ENCODE assay signal across 22 cellular contexts in genomic region chr1:45722809-45723208, GRCh38. TPM values are rescaled to one million over a fixed set of nuclear protein-coding genes. Genes with fewer than 3 reads are reported as not detected.
A peak's percentile ranks its signal among the peaks of the same experiment; 100 is the strongest.
DNase-seq lines count a peak whose midpoint lies in the region; TF ChIP-seq lines count a peak whose summit lies in the region.
"Had no signal": no experiment of that assay in that cellular context is flagged by ENCODE, and none has a peak within 500 bp of the region (broad histone marks: within the 10 kb centered on the region; RNA-seq: fewer than 3 reads in every experiment).

No MANE protein-coding gene starts in this region.

- H3K4me3 ChIP-seq in breast epithelium (no peak overlapping the region), skeletal muscle cell (ENCODE audit: low read depth, low read length) (no peak overlapping the region), coronary artery (no peak overlapping the region)
- H3K4me3 ChIP-seq: cardiac muscle cell had no signal

- CTCF ChIA-PET in MCF 10A (lab: Yijun Ruan, JAX) = no interaction called here

- H3K36me3 ChIP-seq in breast epithelium = peaks cover 3% of the 10 kb centered on the region
- H3K36me3 ChIP-seq: cardiac muscle cell had no signal

- H3K36me3 Mint-ChIP-seq in MCF 10A (ENCODE audit: insufficient read depth, unreplicated experiment) (peaks cover 10% of the 10 kb centered on the region), CD14-positive monocyte (no peaks in the 10 kb centered on the region)
- H3K36me3 Mint-ChIP-seq: activated naive CD8-positive, alpha-beta T cell treated with anti-CD3 and anti-CD28 coated beads for 36 hours had no signal

- H3K4me1 ChIP-seq in breast epithelium = no peaks in the 10 kb centered on the region

- no peak for TF ChIP-seq POLR2A in breast epithelium (IDR thresholded peaks at IDR 0.05)

- no peaks in the 10 kb centered on the region for H3K27me3 ChIP-seq in breast epithelium
- H3K27me3 ChIP-seq: cardiac muscle cell had no signal

- POLR2A ChIA-PET in MCF 10A (lab: Yijun Ruan, JAX) = no interaction called here

- DNase-seq in MCF 10A (ENCODE audit: unreplicated experiment) (peak; percentile 4), breast epithelium (ENCODE audit: low spot score in 2 of 2) (no peak), NOMO-1 treated with DMSO at 0.1 percent for 48 hours (lab: John Stamatoyannopoulos, UW; ENCODE audit: unreplicated experiment) (peak; percentile 73), fibroblast of gingiva (ENCODE audit: low read depth) (peak; percentile 53), skeletal muscle cell (ENCODE audit: low read depth) (peak; percentile 11), CD14-positive monocyte (ENCODE audit: low spot score) (no peak), coronary artery (ENCODE audit: low spot score) (no peak), SHP77 (lab: John Stamatoyannopoulos, UW) (no peak)
- DNase-seq: 8988T; activated CD4-positive, alpha-beta memory T cell treated with anti-CD3 and anti-CD28 coated beads, Interleukin-2, amount 10 ng/mL, durations not matched to agents 7 days and 5 days; activated naive CD8-positive, alpha-beta T cell treated with anti-CD3 and anti-CD28 coated beads for 36 hours; activated T-cell treated with anti-CD3 and anti-CD28 coated beads, Interleukin-2, amount 50 U/mL, for 72 hours; CD8-positive, alpha-beta T cell; DND-41; effector CD8-positive, alpha-beta T cell; foreskin melanocyte; KG1; mammary epithelial cell; naive thymus-derived CD4-positive, alpha-beta T cell; NCI-H146; NCI-H446 treated with DMSO at 0.1 percent for 48 hours had no signal

- intact Hi-C loops in MCF 10A (cut with micrococcal nuclease) = no loop called here
- intact Hi-C loops in breast epithelium (cut with DNase I; ENCODE audit: low total_unique reads) = no loop called here
- intact Hi-C loops in CD14-positive monocyte (cut with micrococcal nuclease) = no loop called here

- no peak overlapping the region for H3K27ac Mint-ChIP-seq in MCF 10A (ENCODE audit: low read depth, unreplicated experiment)
- peak overlapping the region in 2 of 7 donors; percentile 19 to 26 for H3K27ac Mint-ChIP-seq in CD14-positive monocyte
- H3K27ac Mint-ChIP-seq: activated CD4-positive, alpha-beta memory T cell treated with anti-CD3 and anti-CD28 coated beads, Interleukin-2, amount 10 ng/mL, durations not matched to agents 7 days and 5 days; activated naive CD8-positive, alpha-beta T cell treated with anti-CD3 and anti-CD28 coated beads for 36 hours; activated T-cell treated with anti-CD3 and anti-CD28 coated beads, Interleukin-2, amount 50 U/mL, for 72 hours; CD8-positive, alpha-beta T cell; naive thymus-derived CD4-positive, alpha-beta T cell had no signal

- H3K4me3 Mint-ChIP-seq in MCF 10A (ENCODE audit: unreplicated experiment) = no peak overlapping the region
- H3K4me3 Mint-ChIP-seq in CD14-positive monocyte = no peak overlapping the region
- H3K4me3 Mint-ChIP-seq: activated CD4-positive, alpha-beta memory T cell treated with anti-CD3 and anti-CD28 coated beads, Interleukin-2, amount 10 ng/mL, durations not matched to agents 7 days and 5 days; activated naive CD8-positive, alpha-beta T cell treated with anti-CD3 and anti-CD28 coated beads for 36 hours; activated T-cell treated with anti-CD3 and anti-CD28 coated beads, Interleukin-2, amount 50 U/mL, for 72 hours; CD8-positive, alpha-beta T cell; naive thymus-derived CD4-positive, alpha-beta T cell had no signal

- BruUV-seq in MCF 10A (replicated peaks; lab: Mats Ljungman, UMichigan) = no TSS peak

- H3K4me1 Mint-ChIP-seq in MCF 10A (ENCODE audit: insufficient read depth, unreplicated experiment) (peaks cover 6% of the 10 kb centered on the region), CD14-positive monocyte (peaks cover 10% of the 10 kb centered on the region)
- H3K4me1 Mint-ChIP-seq: activated CD4-positive, alpha-beta memory T cell treated with anti-CD3 and anti-CD28 coated beads, Interleukin-2, amount 10 ng/mL, durations not matched to agents 7 days and 5 days; activated naive CD8-positive, alpha-beta T cell treated with anti-CD3 and anti-CD28 coated beads for 36 hours; naive thymus-derived CD4-positive, alpha-beta T cell had no signal

- H3K27ac ChIP-seq in breast epithelium (no peak overlapping the region), coronary artery (no peak overlapping the region)
- H3K27ac ChIP-seq: cardiac muscle cell had no signal

- TF ChIP-seq CTCF in MCF 10A (IDR thresholded peaks at IDR 0.05; ENCODE audit: unreplicated experiment) (no peak), breast epithelium (IDR thresholded peaks at IDR 0.05) (no peak), CD14-positive monocyte (IDR thresholded peaks at IDR 0.05) (no peak), coronary artery (IDR thresholded peaks at IDR 0.05) (no peak)

- no peaks in the 10 kb centered on the region for H3K27me3 Mint-ChIP-seq in MCF 10A (ENCODE audit: insufficient read depth, unreplicated experiment)
- H3K27me3 Mint-ChIP-seq in CD14-positive monocyte (ENCODE audit: low read depth in 3 of 3) = peaks cover 0 to 3% (median 0%) of the 10 kb centered on the region in 3 donors
- H3K27me3 Mint-ChIP-seq: activated CD4-positive, alpha-beta memory T cell treated with anti-CD3 and anti-CD28 coated beads, Interleukin-2, amount 10 ng/mL, durations not matched to agents 7 days and 5 days; activated naive CD8-positive, alpha-beta T cell treated with anti-CD3 and anti-CD28 coated beads for 36 hours; naive thymus-derived CD4-positive, alpha-beta T cell had no signal

- H3K9me3 Mint-ChIP-seq in MCF 10A (ENCODE audit: unreplicated experiment) (no peaks in the 10 kb centered on the region), CD14-positive monocyte (no peaks in the 10 kb centered on the region)
- H3K9me3 Mint-ChIP-seq: activated CD4-positive, alpha-beta memory T cell treated with anti-CD3 and anti-CD28 coated beads, Interleukin-2, amount 10 ng/mL, durations not matched to agents 7 days and 5 days; activated naive CD8-positive, alpha-beta T cell treated with anti-CD3 and anti-CD28 coated beads for 36 hours; activated T-cell treated with anti-CD3 and anti-CD28 coated beads, Interleukin-2, amount 50 U/mL, for 72 hours; CD8-positive, alpha-beta T cell; naive thymus-derived CD4-positive, alpha-beta T cell had no signal

- H3K9me3 ChIP-seq in breast epithelium = no peaks in the 10 kb centered on the region

RNA-seq across cellular contexts. Expression of gene IPP, which starts 27.6 kb away (rescaled TPM):
- total RNA-seq in MCF 10A (2022) (11.6 and 17.6 TPM in 2 replicates), breast epithelium (10 to 100 TPM; 10.5 to 15.4 (median 11.4) TPM)
- polyA plus RNA-seq in CD14-positive monocyte = 1 to 10 TPM; 1.4 TPM

RNA-seq across cellular contexts. Expression of gene TMEM69, which starts 34.8 kb away (rescaled TPM):
- total RNA-seq in MCF 10A (2022) (17.1 and 21.1 TPM in 2 replicates), breast epithelium (10 to 100 TPM; 20.6 to 39.4 (median 29.1) TPM)
- 10 to 100 TPM; 36.2 to 43.4 TPM for polyA plus RNA-seq in CD14-positive monocyte

RNA-seq across cellular contexts. Expression of gene GPBP1L1, which starts 36.5 kb away (rescaled TPM):
- total RNA-seq in MCF 10A (2022) (105 and 116 TPM in 2 replicates), breast epithelium (100 to 1,000 TPM; 103 to 195 (median 114) TPM)
- 10 to 100 TPM; 71.6 to 79.5 TPM for polyA plus RNA-seq in CD14-positive monocyte

Comparison
In these comparisons a context has a peak if more than half of its experiments do, and no peak if none do; other contexts are left out.
1. DNase-seq: peak in MCF 10A (single experiment), NOMO-1 treated with DMSO at 0.1 percent for 48 hours (single experiment), fibroblast of gingiva (single experiment) and skeletal muscle cell (single experiment); none in breast epithelium (0 of 2), CD14-positive monocyte (single experiment), coronary artery (single experiment) and SHP77 (0 of 2).